ENCODE assay signal across 19 cellular contexts in genomic region chr9:135014341-135015010, GRCh38.
DNase-seq lines count a peak whose midpoint lies in the region; ATAC-seq, FAIRE-seq and TF ChIP-seq lines count a peak whose summit lies in the region.
"Had no signal": no experiment of that assay in that cellular context is flagged by ENCODE, and none has a peak within 500 bp of the region (broad histone marks: within the 10 kb centered on the region; RNA-seq: fewer than 3 reads in every experiment).

No MANE protein-coding gene starts in this region.

- peaks cover 11% of the 10 kb centered on the region for H3K27me3 Mint-ChIP-seq in type B pancreatic cell
- no peaks in the 10 kb centered on the region for H3K27me3 Mint-ChIP-seq in T-helper 2 cell treated with Interferon-gamma antibody and Interleukin-4, amounts not matched to agents 5 μg/mL and 100 μg/mL, for 36 hours (ENCODE audit: low read depth)
- H3K27me3 Mint-ChIP-seq: CD4-positive, CD25-positive, alpha-beta regulatory T cell had no signal

- no peaks in the 10 kb centered on the region for H3K9me3 Mint-ChIP-seq in type B pancreatic cell
- H3K9me3 Mint-ChIP-seq in T-helper 2 cell treated with Interferon-gamma antibody and Interleukin-4, amounts not matched to agents 5 μg/mL and 100 μg/mL, for 36 hours: no peaks in the 10 kb centered on the region
- H3K9me3 Mint-ChIP-seq: CD4-positive, CD25-positive, alpha-beta regulatory T cell had no signal

- no peaks in the 10 kb centered on the region for H3K9me3 ChIP-seq in SJCRH30 (replicated peaks)
- H3K9me3 ChIP-seq in kidney (ENCODE audit: control insufficient read depth in 1 of 2, low read length in 2 of 2): no peaks in the 10 kb centered on the region
- H3K9me3 ChIP-seq: BLaER1 treated with 17β-estradiol and CSF1 and Interleukin-3, amounts not matched to agents 10 nM and 100 nM; HAP-1 had no signal

- peak overlapping the region; percentile 58 for H3K4me3 Mint-ChIP-seq in type B pancreatic cell
- no peak overlapping the region for H3K4me3 Mint-ChIP-seq in T-helper 2 cell treated with Interferon-gamma antibody and Interleukin-4, amounts not matched to agents 5 μg/mL and 100 μg/mL, for 36 hours
- H3K4me3 Mint-ChIP-seq: CD4-positive, CD25-positive, alpha-beta regulatory T cell; GM23338 had no signal

- DNase-seq in H7 (peak; percentile 20), SJCRH30 (peak; percentile 34 to 51), kidney (peak; percentile 58), type B pancreatic cell (ENCODE audit: extremely low spot score, unreplicated experiment) (no peak)
- no peak for DNase-seq in T-helper 2 cell treated with Interferon-gamma antibody and Interleukin-4, amounts not matched to agents 5 μg/mL and 100 μg/mL, for 36 hours (ENCODE audit: low spot score)
- DNase-seq: ACHN; CD4-positive, CD25-positive, alpha-beta regulatory T cell; DMS 273 treated with DMSO at 0.1 percent for 48 hours; DMS79; EL had no signal

- no peak for TF ChIP-seq CTCF in kidney (IDR thresholded peaks at IDR 0.05; ENCODE audit: borderline replicate concordance, extremely low read depth, insufficient read depth)
- TF ChIP-seq CTCF in type B pancreatic cell (conservative IDR thresholded peaks at IDR 0.05): no peak

- H3K9ac ChIP-seq in kidney (ENCODE audit: low read length in 2 of 2): no peak overlapping the region
- H3K9ac ChIP-seq: BLaER1 treated with 17β-estradiol and CSF1 and Interleukin-3, amounts not matched to agents 10 nM and 100 nM had no signal

- intact Hi-C loops in kidney (cut with DNase I): no loop called here

- H3K27me3 ChIP-seq in H7 (ENCODE audit: control insufficient read depth, insufficient read depth, low read length) (no peaks in the 10 kb centered on the region), SJCRH30 (no peaks in the 10 kb centered on the region)

- peak overlapping the region; percentile 26 for H3K27ac Mint-ChIP-seq in type B pancreatic cell
- no peak overlapping the region for H3K27ac Mint-ChIP-seq in T-helper 2 cell treated with Interferon-gamma antibody and Interleukin-4, amounts not matched to agents 5 μg/mL and 100 μg/mL, for 36 hours
- H3K27ac Mint-ChIP-seq: CD4-positive, CD25-positive, alpha-beta regulatory T cell; GM23338 had no signal

- no peak for ATAC-seq in HG03139 (IDR thresholded peaks at IDR 0.05; ENCODE audit: unreplicated experiment)
- ATAC-seq in HG02763 (IDR thresholded peaks at IDR 0.05; ENCODE audit: unreplicated experiment): no peak
- ATAC-seq: GM23338, K562 had no signal

- H3K36me3 Mint-ChIP-seq in type B pancreatic cell: no peaks in the 10 kb centered on the region
- no peaks in the 10 kb centered on the region for H3K36me3 Mint-ChIP-seq in T-helper 2 cell treated with Interferon-gamma antibody and Interleukin-4, amounts not matched to agents 5 μg/mL and 100 μg/mL, for 36 hours (ENCODE audit: low read depth)
- H3K36me3 Mint-ChIP-seq: CD4-positive, CD25-positive, alpha-beta regulatory T cell had no signal

- peaks cover 12% of the 10 kb centered on the region for H3K4me1 Mint-ChIP-seq in type B pancreatic cell (ENCODE audit: unreplicated experiment)
- no peaks in the 10 kb centered on the region for H3K4me1 Mint-ChIP-seq in T-helper 2 cell treated with Interferon-gamma antibody and Interleukin-4, amounts not matched to agents 5 μg/mL and 100 μg/mL, for 36 hours (ENCODE audit: low read depth)
- H3K4me1 Mint-ChIP-seq: CD4-positive, CD25-positive, alpha-beta regulatory T cell had no signal

- H3K4me3 ChIP-seq in H7 (ENCODE audit: insufficient read depth, low read depth, low read length) (no peak overlapping the region), SJCRH30 (no peak overlapping the region), kidney (ENCODE audit: low read length in 2 of 2) (no peak overlapping the region)
- H3K4me3 ChIP-seq: BLaER1 treated with 17β-estradiol and CSF1 and Interleukin-3, amounts not matched to agents 10 nM and 100 nM; GM23338; HAP-1; K562 had no signal

- no peak for FAIRE-seq in kidney (lab: Jason Lieb, UNC)
- FAIRE-seq: G401.6, GM12892, K562 had no signal

- peak overlapping the region; percentile 66 for H3K27ac ChIP-seq in SJCRH30
- H3K27ac ChIP-seq in kidney (ENCODE audit: low read depth in 2 of 2, low read length in 2 of 2): no peak overlapping the region
- H3K27ac ChIP-seq: BLaER1 treated with 17β-estradiol and CSF1 and Interleukin-3, amounts not matched to agents 10 nM and 100 nM; HL-60 had no signal

- H3K36me3 ChIP-seq in H7 (replicated peaks; ENCODE audit: control insufficient read depth, insufficient read depth, low read length) (no peaks in the 10 kb centered on the region), SJCRH30 (no peaks in the 10 kb centered on the region), kidney (ENCODE audit: control insufficient read depth in 1 of 2, insufficient read depth in 2 of 2, low read length in 2 of 2) (no peaks in the 10 kb centered on the region)
- H3K36me3 ChIP-seq: BLaER1 treated with 17β-estradiol and CSF1 and Interleukin-3, amounts not matched to agents 10 nM and 100 nM; HAP-1 had no signal

- H3K4me1 ChIP-seq in SJCRH30 (peaks cover 33% of the 10 kb centered on the region), kidney (ENCODE audit: control insufficient read depth in 1 of 2, insufficient read depth in 1 of 2, low read depth in 1 of 2, low read length in 2 of 2) (no peaks in the 10 kb centered on the region)
- H3K4me1 ChIP-seq: HAP-1 had no signal

Comparison
In these comparisons a context has a peak if more than half of its experiments do, and no peak if none do; other contexts are left out.
1. DNase-seq: peak in H7 (single experiment), SJCRH30 (2 of 2) and kidney (single experiment); none in type B pancreatic cell (single experiment) and T-helper 2 cell treated with Interferon-gamma antibody and Interleukin-4, amounts not matched to agents 5 μg/mL and 100 μg/mL, for 36 hours (single experiment).